Comparison of ENCODE assay signal across 17 cellular contexts in the genomic region with DNA sequence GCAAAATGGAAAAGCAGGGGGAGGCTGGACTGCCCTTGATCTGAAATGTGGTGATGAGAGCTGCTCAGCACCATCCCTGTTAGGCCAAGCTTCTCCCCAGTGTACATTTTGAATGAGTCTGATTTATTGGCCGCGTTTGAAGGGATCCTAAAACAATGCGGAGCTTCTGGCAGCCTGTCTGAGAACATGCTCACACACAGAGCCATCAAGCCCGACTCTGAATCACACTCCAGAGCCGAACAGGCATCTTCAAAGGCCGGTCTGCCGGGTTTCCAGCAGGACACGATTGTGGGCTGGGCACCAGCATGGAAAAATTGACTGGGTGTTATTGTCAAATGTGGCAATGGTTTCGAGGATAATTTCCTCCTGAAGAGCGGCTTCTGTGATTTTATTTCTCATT.
DNase-seq lines count a peak whose midpoint lies in the region; ATAC-seq, FAIRE-seq and TF ChIP-seq lines count a peak whose summit lies in the region.
"Had no signal": no experiment of that assay in that cellular context is flagged by ENCODE, and none has a peak within 500 bp of the region (broad histone marks: within the 10 kb centered on the region; RNA-seq: fewer than 3 reads in every experiment).

No MANE protein-coding gene starts in this region.

- no peaks in the 10 kb centered on the region for H3K9me3 ChIP-seq in prostate gland
- no peaks in the 10 kb centered on the region for H3K9me3 ChIP-seq in small intestine (ENCODE audit: control insufficient read depth, low read depth)

- no peaks in the 10 kb centered on the region for H3K4me1 ChIP-seq in prostate gland (replicated peaks)
- H3K4me1 ChIP-seq in small intestine (ENCODE audit: control insufficient read depth in 2 of 2, insufficient read depth in 1 of 2, low read depth in 1 of 2, low read length in 1 of 2), result no peaks in the 10 kb centered on the region

- H3K4me3 ChIP-seq in AG10803 (ENCODE audit: low read length) (no peak overlapping the region), prostate gland (no peak overlapping the region), small intestine (ENCODE audit: low read depth in 1 of 2, low read length in 2 of 2) (no peak overlapping the region)
- H3K4me3 ChIP-seq: PC-9 had no signal

- DNase-seq in AG10803 (ENCODE audit: low read depth) (peak; percentile 17), RWPE1 (ENCODE audit: low spot score) (no peak), fibroblast of peridontal ligament (ENCODE audit: extremely low read depth) (peak; percentile 30), prostate gland (ENCODE audit: low spot score) (peak; percentile 12), small intestine (no peak), HCEC 1CT (no peak), left ventricle myocardium superior (no peak)
- DNase-seq: CD4-positive, CD25-positive, alpha-beta regulatory T cell; NCI-H1417; NCI-H1930; NCI-H2171; NCI-H774; PC-9 had no signal

- WGBS in prostate gland, result 19% methylated on average over 9 of the region's 10 CpGs
- 53 to 62% (median 60%) methylated on average over 10 of the region's 10 CpGs for WGBS in small intestine, 3 donors

- intact Hi-C loops in prostate gland (cut with DNase I) (no loop called here), left ventricle myocardium superior (cut with micrococcal nuclease) (no loop called here)

- ATAC-seq in GM18511 (IDR thresholded peaks at IDR 0.05; ENCODE audit: unreplicated experiment) (no peak), left ventricle myocardium superior (no peak)
- ATAC-seq: Right ventricle myocardium inferior had no signal

- H3K27ac ChIP-seq in RWPE1, result peak overlapping the region; percentile 25
- H3K27ac ChIP-seq in prostate gland, result no peak overlapping the region
- H3K27ac ChIP-seq in small intestine (ENCODE audit: low read depth in 1 of 2, low read length in 1 of 2), result no peak overlapping the region
- H3K27ac ChIP-seq: PC-9 had no signal

- H3K27me3 ChIP-seq in prostate gland (replicated peaks; ENCODE audit: insufficient read depth) (no peaks in the 10 kb centered on the region), small intestine (ENCODE audit: control insufficient read depth in 2 of 2, insufficient read depth in 2 of 2, low read length in 2 of 2) (peaks cover 0 to 3% of the 10 kb centered on the region in 2 donors)

- no peaks in the 10 kb centered on the region for H3K36me3 ChIP-seq in prostate gland
- H3K36me3 ChIP-seq in small intestine (ENCODE audit: control insufficient read depth in 2 of 2, insufficient read depth in 2 of 2, low read length in 2 of 2), result no peaks in the 10 kb centered on the region

- no peak for TF ChIP-seq POLR2A in prostate gland (IDR thresholded peaks at IDR 0.05)

- TF ChIP-seq CTCF in AG10803 (conservative IDR thresholded peaks at IDR 0.05; ENCODE audit: low read length) (no peak), RWPE1 (conservative IDR thresholded peaks at IDR 0.05; ENCODE audit: low read depth) (no peak), prostate gland (IDR thresholded peaks at IDR 0.05) (no peak)

- CTCF ChIA-PET in RWPE1 (lab: Yijun Ruan, JAX), result interaction anchor here (0.7 to 1.4 kb wide), 3 partner anchors 12 to 201 kb away, joined by 3 to 5 read pairs (median 4); no protein-coding TSS in a partner anchor

- FAIRE-seq in small intestine (lab: Jason Lieb, UNC), result no peak
- FAIRE-seq: G401.6, GM12891 had no signal

- POLR2A ChIA-PET in RWPE1 (lab: Yijun Ruan, JAX; ENCODE audit: low non-redundant PET), result no interaction called here

Comparison
In these comparisons a context has a peak if more than half of its experiments do, and no peak if none do; other contexts are left out.
1. DNase-seq: peak in AG10803 (single experiment), fibroblast of peridontal ligament (single experiment) and prostate gland (single experiment); none in RWPE1 (single experiment), small intestine (single experiment), HCEC 1CT (single experiment) and left ventricle myocardium superior (single experiment).